Comparison of ENCODE assay signal across 8 cellular contexts in genomic region chr2:231191896-231192872, GRCh38. TPM values are rescaled to one million over a fixed set of nuclear protein-coding genes. Genes with fewer than 3 reads are reported as not detected.
A peak's percentile ranks its signal among the peaks of the same experiment; 100 is the strongest.
DNase-seq lines count a peak whose midpoint lies in the region; ATAC-seq, FAIRE-seq and TF ChIP-seq lines count a peak whose summit lies in the region.

No MANE protein-coding gene starts in this region.

- TF ChIP-seq CTCF in AG09309 (IDR thresholded peaks at IDR 0.05; ENCODE audit: control insufficient read depth, insufficient read depth, low read depth, low read length, missing control alignments) (peak; percentile 90), LNCaP clone FGC (IDR thresholded peaks at IDR 0.05; ENCODE audit: control insufficient read depth, extremely low read depth, insufficient read depth) (0 out of 2 replicates have a peak, but pooled peaks have one; percentile 17), K562 (IDR thresholded peaks at IDR 0.05 in 2 of 3, conservative IDR thresholded peaks at IDR 0.05 in 1 of 3; ENCODE audit: insufficient read depth in 2 of 3, low read depth in 1 of 3, low read length in 3 of 3) (peak; percentile 63 to 67 (median 66)), upper lobe of right lung (IDR thresholded peaks at IDR 0.05) (peak; percentile 68)

- no peak overlapping the region for H3K9ac ChIP-seq in K562 (ENCODE audit: insufficient read depth in 1 of 2, low read depth in 2 of 2, low read length in 2 of 2)

- H3K9me3 ChIP-seq in K562 (replicated peaks; ENCODE audit: control insufficient read depth, insufficient read depth, low read depth, low read length) (no peaks in the 10 kb centered on the region), upper lobe of right lung (no peaks in the 10 kb centered on the region)

- TF ChIP-seq EP300 in K562 (IDR thresholded peaks at IDR 0.05; ENCODE audit: low read length), result no peak

- WGBS in K562 (ENCODE audit: insufficient coverage, low coverage, missing lambda C conversion rate), result 14% methylated on average over 11 of the region's 19 CpGs

- no peak overlapping the region for H2AFZ ChIP-seq in K562 (ENCODE audit: low read depth, low read length)

- intact Hi-C loops in K562 (cut with micrococcal nuclease), result loop anchor here (5.0 kb wide), 1 partner anchor 90 kb away; no protein-coding TSS in a partner anchor
- intact Hi-C loops in left colon (cut with DNase I, micrococcal nuclease), result loop anchor here in 1 of 2 donors (10.0 kb wide), 1 partner anchor 87 kb away; no protein-coding TSS in a partner anchor
- intact Hi-C loops in upper lobe of right lung (cut with DNase I), result loop anchor here (10.0 kb wide), 1 partner anchor 87 kb away; no protein-coding TSS in a partner anchor

- in situ Hi-C loops in K562 (cut with MboI), result no loop called here

- no peak for TF ChIP-seq POLR2A in K562 (conservative IDR thresholded peaks at IDR 0.05)
- TF ChIP-seq POLR2A in GM12892 (IDR thresholded peaks at IDR 0.05; ENCODE audit: low read depth, low read length), result no peak

- FAIRE-seq in K562 (lab: Jason Lieb, UNC) (peak; percentile 49), GM12892 (lab: Jason Lieb, UNC) (no peak)

- H3K4me1 ChIP-seq in K562 (replicated peaks in 1 of 2; ENCODE audit: control insufficient read depth in 2 of 2, insufficient read depth in 2 of 2, low read length in 2 of 2) (peaks cover 4 to 8% of the 10 kb centered on the region in 2 experiments; a peak in 3 of 5 replicates), upper lobe of right lung (peaks cover 19% of the 10 kb centered on the region)

- peak; percentile 48 to 69; a peak in 3 of 4 replicates for TF ChIP-seq RAD21 in K562 (CRISPR knock-in tag; conservative IDR thresholded peaks at IDR 0.05 in 1 of 2, IDR thresholded peaks at IDR 0.05 in 1 of 2)

- no peaks in the 10 kb centered on the region for H3K79me2 ChIP-seq in K562 (ENCODE audit: control insufficient read depth, insufficient read depth, low read length)

- no peak overlapping the region for H3K4me2 ChIP-seq in K562 (ENCODE audit: insufficient read depth, low read length)

- no peaks in the 10 kb centered on the region for H3K9me1 ChIP-seq in K562 (ENCODE audit: control insufficient read depth, insufficient read depth, low read length)

- H3K27ac ChIP-seq in K562 (ENCODE audit: extremely low read depth, low read depth, low read length) (no peak overlapping the region), upper lobe of right lung (peak overlapping the region; percentile 90)

- peak; percentile 61 for DNase-seq in AG09309 (ENCODE audit: low read depth)
- no peak for DNase-seq in LNCaP clone FGC (ENCODE audit: low read depth)
- peak; percentile 31 to 62 (median 44) for DNase-seq in K562 (ENCODE audit: extremely low read depth in 1 of 4, low spot score in 3 of 4)
- DNase-seq in left colon, result peak; percentile 63 to 74
- DNase-seq in upper lobe of right lung, result no peak
- no peak for DNase-seq in GM12892 (ENCODE audit: insufficient read length)
- no peak for DNase-seq in hippocampal formation (lab: John Stamatoyannopoulos, UW)
- DNase-seq in NCI-H345 treated with DMSO at 0.1 percent for 48 hours (lab: John Stamatoyannopoulos, UW; ENCODE audit: unreplicated experiment), result no peak

- no TSS peak for BruUV-seq in K562 (replicated peaks; lab: Mats Ljungman, UMichigan)

- H3K4me3 ChIP-seq in AG09309 (ENCODE audit: control insufficient read depth, low read depth, low read length) (no peak overlapping the region), LNCaP clone FGC (ENCODE audit: low read depth, low read length) (no peak overlapping the region), K562 (no peak overlapping the region), upper lobe of right lung (no peak overlapping the region)

- POLR2A ChIA-PET in K562 (lab: Yijun Ruan, JAX), result interaction anchor here (0.6 to 1.4 kb wide), 4 partner anchors 9 to 266 kb away, joined by 3 to 6 read pairs (median 4); no protein-coding TSS in a partner anchor

- H4K20me1 ChIP-seq in K562 (replicated peaks; ENCODE audit: control insufficient read depth, insufficient read depth, low read length), result no peaks in the 10 kb centered on the region

- H3K36me3 ChIP-seq in K562 (ENCODE audit: control insufficient read depth, insufficient read depth, low read length) (no peaks in the 10 kb centered on the region), upper lobe of right lung (no peaks in the 10 kb centered on the region)

- H3K27me3 ChIP-seq in K562 (ENCODE audit: control insufficient read depth in 2 of 2, insufficient read depth in 2 of 2, low read length in 2 of 2) (peaks cover 14 to 33% of the 10 kb centered on the region in 2 experiments), upper lobe of right lung (no peaks in the 10 kb centered on the region)

- ATAC-seq in K562, result peak; percentile 94
- peak; percentile 54 for ATAC-seq in left colon
- peak; percentile 54 for ATAC-seq in upper lobe of right lung

- CTCF ChIA-PET in K562 (lab: Yijun Ruan, JAX; ENCODE audit: low intra/inter-chr PET ratio), result interaction anchor here (1.0 kb wide), 1 partner anchor 88 kb away, joined by 8 read pairs; no protein-coding TSS in a partner anchor

TF ChIP-seq in K562, 482 proteins besides CTCF, POLR2A, EP300 and RAD21:
- peak in 1 of 2 experiments; percentile 11; a peak in 2 of 4 replicates for TF ChIP-seq NRF1 (conservative IDR thresholded peaks at IDR 0.05 in 1 of 2, IDR thresholded peaks at IDR 0.05 in 1 of 2)
- TF ChIP-seq RCOR1 (IDR thresholded peaks at IDR 0.05; ENCODE audit: borderline replicate concordance in 1 of 2, low read depth in 2 of 2, low read length in 2 of 2), result peak in 1 of 2 experiments; percentile 11; a peak in 1 of 4 replicates
- TF ChIP-seq CC2D1A (IDR thresholded peaks at IDR 0.05), result 0 out of 2 replicates have a peak, but pooled peaks have one; percentile 18
- TF ChIP-seq CTBP1 (IDR thresholded peaks at IDR 0.05; ENCODE audit: borderline replicate concordance), result peak; percentile 38; the same call in 1 of the 2 replicates
- TF ChIP-seq, protein P1, sequence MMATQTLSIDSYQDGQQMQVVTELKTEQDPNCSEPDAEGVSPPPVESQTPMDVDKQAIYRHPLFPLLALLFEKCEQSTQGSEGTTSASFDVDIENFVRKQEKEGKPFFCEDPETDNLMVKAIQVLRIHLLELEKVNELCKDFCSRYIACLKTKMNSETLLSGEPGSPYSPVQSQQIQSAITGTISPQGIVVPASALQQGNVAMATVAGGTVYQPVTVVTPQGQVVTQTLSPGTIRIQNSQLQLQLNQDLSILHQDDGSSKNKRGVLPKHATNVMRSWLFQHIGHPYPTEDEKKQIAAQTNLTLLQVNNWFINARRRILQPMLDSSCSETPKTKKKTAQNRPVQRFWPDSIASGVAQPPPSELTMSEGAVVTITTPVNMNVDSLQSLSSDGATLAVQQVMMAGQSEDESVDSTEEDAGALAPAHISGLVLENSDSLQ (IDR thresholded peaks at IDR 0.05), result 0 out of 2 replicates have a peak, but pooled peaks have one; percentile 21
- TF ChIP-seq TAF1 (IDR thresholded peaks at IDR 0.05; ENCODE audit: control insufficient read depth, extremely low read depth, insufficient read depth, low read length, severe bottlenecking), result no peak
TF ChIP-seq in K562: peak in this region for 5.

RNA-seq across cellular contexts. Expression of gene ARMC9, which starts 6.2 kb away (rescaled TPM):
- total RNA-seq in K562 (2011; cell fraction: chromatin; rRNA removed; ENCODE audit: low replicate concordance), result 4.9 and 5.3 TPM in 2 replicates
- 1.4 and 3.0 TPM in 2 replicates for total RNA-seq in K562 (2011; cell fraction: nucleolus; rRNA removed)
- 1.2 and 9.5 TPM in 2 replicates for total RNA-seq in K562 (2011; cell fraction: nucleoplasm; rRNA removed)
- total RNA-seq in K562 (2014; rRNA removed) (0.41 and 1.4 TPM in 2 replicates), K562 (2014; rRNA removed; fragmentation: Illumina TruSeq; extraction: Trizol) (0.36 and 1.1 TPM in 2 replicates), K562 (2015; rRNA removed; fragmentation: Illumina TruSeq; extraction: Trizol) (0.72 and 0.94 TPM in 2 replicates), K562 (2021) (1.0 and 1.1 TPM in 2 replicates), left colon (10 to 100 TPM in 1 of 2 donors, 1 to 10 TPM in 1; 9.4 to 13.6 TPM), upper lobe of right lung (37.1 TPM)
- polyA plus RNA-seq in K562 (2011; rRNA removed) (2.0 and 2.3 TPM in 2 replicates), K562 (2014; fragmentation: Illumina TruSeq; extraction: Trizol) (1.2 and 1.3 TPM in 2 replicates), K562 (2014; fragmentation: Nextera tagmentation; extraction: Ambion mirVana) (1 to 10 TPM in 1 of 2 experiments, under 1 TPM in 1; 0.71 to 1.5 TPM), K562 (2014; rRNA removed) (1.2 and 1.5 TPM in 2 replicates)
- polyA plus RNA-seq in K562 (2011; cell fraction: cytosol; rRNA removed), result 1.5 and 2.0 TPM in 2 replicates
- polyA plus RNA-seq in K562 (2011; cell fraction: nucleus; rRNA removed), result 2.6 and 2.7 TPM in 2 replicates
- polyA plus RNA-seq in K562 (2012), result 0.94 and 1.9 TPM in 2 replicates
- 2.6 and 3.9 TPM in 2 replicates for polyA minus RNA-seq in K562 (2011; rRNA and poly(A)+ RNA removed)
- polyA minus RNA-seq in K562 (2011; cell fraction: cytosol; rRNA and poly(A)+ RNA removed), result 1.1 TPM in 1 of 2 replicates, not detected in the other
- 1.8 and 2.9 TPM in 2 replicates for polyA minus RNA-seq in K562 (2011; cell fraction: nucleus; rRNA and poly(A)+ RNA removed)
- 9.8 TPM for polyA plus RNA-seq in GM12892 (2012; ENCODE audit: missing spikeins)

Comparison
In these comparisons a context has a peak if more than half of its experiments do, and no peak if none do; other contexts are left out.
1. DNase-seq: peak in AG09309 (single experiment), K562 (4 of 4) and left colon (2 of 2); none in LNCaP clone FGC (single experiment), upper lobe of right lung (single experiment), GM12892 (single experiment), hippocampal formation (0 of 2) and NCI-H345 treated with DMSO at 0.1 percent for 48 hours (single experiment).
2. CTCF ChIP-seq: peak in every context shown above with its lines; median percentile 90 in AG09309; 68 in upper lobe of right lung; 66 in K562; 17 in LNCaP clone FGC.
3. Peak in every context shown above with its lines, with median percentiles within 50 percentile points of each other: ATAC-seq.